In genomic region chr12:20436367-20436766, GRCh38 we compare ENCODE assay signal across 21 cellular contexts.
A peak's percentile ranks its signal among the peaks of the same experiment; 100 is the strongest.
DNase-seq lines count a peak whose midpoint lies in the region; ATAC-seq and TF ChIP-seq lines count a peak whose summit lies in the region.
"Had no signal": no experiment of that assay in that cellular context is flagged by ENCODE, and none has a peak within 500 bp of the region (broad histone marks: within the 10 kb centered on the region; RNA-seq: fewer than 3 reads in every experiment).

No MANE protein-coding gene starts in this region.

- H3K27me3 ChIP-seq in hepatocyte (no peaks in the 10 kb centered on the region), subcutaneous abdominal adipose tissue (ENCODE audit: control insufficient read depth in 5 of 5, insufficient read depth in 4 of 5, low read length in 5 of 5) (no peaks in the 10 kb centered on the region)
- H3K27me3 ChIP-seq: breast epithelium, testis had no signal

- H3K4me3 ChIP-seq in fibroblast of mammary gland (ENCODE audit: control insufficient read depth, low read depth, low read length) (no peak overlapping the region), hepatocyte (no peak overlapping the region), subcutaneous abdominal adipose tissue (ENCODE audit: low read depth in 1 of 5, low read length in 5 of 5) (no peak overlapping the region)
- H3K4me3 ChIP-seq: breast epithelium, testis had no signal

- H2AFZ ChIP-seq in hepatocyte: no peak overlapping the region
- H2AFZ ChIP-seq: parathyroid adenoma had no signal

- H3K9me2 ChIP-seq in hepatocyte (replicated peaks; ENCODE audit: insufficient read depth): no peaks in the 10 kb centered on the region

- peaks cover 59% of the 10 kb centered on the region for H3K79me2 ChIP-seq in hepatocyte
- H3K79me2 ChIP-seq: parathyroid adenoma had no signal

- H3K27ac ChIP-seq in hepatocyte: peak overlapping the region; percentile 28
- H3K27ac ChIP-seq in subcutaneous abdominal adipose tissue (ENCODE audit: low read depth, low read length): peak overlapping the region; percentile 34
- H3K27ac ChIP-seq: breast epithelium, parathyroid adenoma, testis, WERI-Rb-1 had no signal

- ATAC-seq in HG02588 (IDR thresholded peaks at IDR 0.05; ENCODE audit: unreplicated experiment) (no peak), HG03442 (IDR thresholded peaks at IDR 0.05; ENCODE audit: unreplicated experiment) (no peak)
- ATAC-seq: natural killer cell, SK-N-SH treated with all-trans-retinoic acid at 6 μM for 48 hours had no signal

- TF ChIP-seq CTCF in fibroblast of mammary gland (conservative IDR thresholded peaks at IDR 0.05; ENCODE audit: control insufficient read depth, insufficient read depth, low read depth, low read length): no peak
- TF ChIP-seq CTCF in hepatocyte (IDR thresholded peaks at IDR 0.05; ENCODE audit: poor library complexity): no peak

- DNase-seq in M059J (ENCODE audit: low read depth): peak; percentile 46
- peak; percentile 41 for DNase-seq in fibroblast of mammary gland (ENCODE audit: low read depth)
- no peak for DNase-seq in hepatocyte (ENCODE audit: low spot score)
- DNase-seq in 8988T: no peak
- DNase-seq in amniotic stem cell (lab: John Stamatoyannopoulos, UW): no peak
- DNase-seq: activated CD4-positive, alpha-beta T cell treated with anti-CD3 and anti-CD28 coated beads, Interleukin-2, amount 50 U/mL, for 1 hour; activated naive CD8-positive, alpha-beta T cell treated with anti-CD3 and anti-CD28 coated beads, Interleukin-2, amount 10 ng/mL, durations not matched to agents 7 days and 5 days; CD4-positive, alpha-beta T cell; kidney glomerular epithelial cell; natural killer cell; NCI-H1436; NCI-H2171; NCI-H524 treated with DMSO at 0.1 percent for 48 hours; testis; WERI-Rb-1 had no signal

- H3K9ac ChIP-seq in subcutaneous abdominal adipose tissue (ENCODE audit: low read length in 5 of 5): no peak overlapping the region
- H3K9ac ChIP-seq: parathyroid adenoma had no signal

- WGBS in hepatocyte (ENCODE audit: low lambda C conversion rate, missing lambda C conversion rate): 43% methylated on average over 1 of the region's 1 CpG

- no peaks in the 10 kb centered on the region for H4K20me1 ChIP-seq in hepatocyte (ENCODE audit: insufficient read depth, poor library complexity, severe bottlenecking)

- H3K36me3 ChIP-seq in hepatocyte (replicated peaks; ENCODE audit: insufficient read depth, low read depth) (no peaks in the 10 kb centered on the region), subcutaneous abdominal adipose tissue (ENCODE audit: control insufficient read depth in 5 of 5, insufficient read depth in 5 of 5, low read length in 5 of 5) (no peaks in the 10 kb centered on the region)
- H3K36me3 ChIP-seq: breast epithelium, WERI-Rb-1 had no signal

- H3K4me2 ChIP-seq in hepatocyte: peak overlapping the region; percentile 32

- no peaks in the 10 kb centered on the region for H3K9me3 ChIP-seq in hepatocyte (ENCODE audit: low read depth)
- no peaks in the 10 kb centered on the region for H3K9me3 ChIP-seq in subcutaneous abdominal adipose tissue (ENCODE audit: control insufficient read depth in 5 of 5, low read length in 5 of 5)
- H3K9me3 ChIP-seq: breast epithelium, testis had no signal

- H3K4me1 ChIP-seq in hepatocyte (ENCODE audit: insufficient read depth) (peaks cover 7% of the 10 kb centered on the region), subcutaneous abdominal adipose tissue (ENCODE audit: control insufficient read depth in 5 of 5, insufficient read depth in 5 of 5, low read length in 5 of 5) (peaks cover 0 to 35% (median 14%) of the 10 kb centered on the region in 5 donors)
- H3K4me1 ChIP-seq: breast epithelium, parathyroid adenoma, testis had no signal

Comparison
In these comparisons a context has a peak if more than half of its experiments do, and no peak if none do; other contexts are left out.
1. DNase-seq: peak in M059J (single experiment) and fibroblast of mammary gland (single experiment); none in hepatocyte (single experiment), 8988T (single experiment) and amniotic stem cell (single experiment).